In the genomic region with DNA sequence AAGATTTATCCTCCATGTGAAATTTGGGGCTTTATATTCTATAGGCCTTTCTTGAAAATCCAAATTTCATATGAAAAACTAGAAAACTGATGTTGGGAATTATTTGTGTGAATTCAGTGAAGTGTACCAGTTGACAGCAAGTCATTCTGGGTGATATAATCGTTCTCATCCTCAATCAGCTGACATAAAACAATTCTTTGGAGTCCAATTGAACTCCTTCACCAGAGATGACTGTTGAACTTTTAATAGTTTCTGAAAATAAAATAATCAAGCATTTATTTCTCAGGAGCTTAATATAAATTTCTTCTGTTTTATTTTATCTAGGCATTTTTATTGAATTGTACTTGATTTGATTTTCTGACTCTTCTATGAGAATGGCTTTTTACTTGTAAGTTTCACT, we compare ENCODE assay signal across 34 cellular contexts.
"Had no signal": no experiment of that assay in that cellular context is flagged by ENCODE, and none has a peak within 500 bp of the region (broad histone marks: within the 10 kb centered on the region; RNA-seq: fewer than 3 reads in every experiment).

No MANE protein-coding gene starts in this region.

- H3K4me1 Mint-ChIP-seq: activated CD4-positive, alpha-beta T cell treated with anti-CD3 and anti-CD28 coated beads for 36 hours; activated CD4-positive, alpha-beta T cell treated with anti-CD3 and anti-CD28 coated beads, Interleukin-2, amount 10 ng/mL, durations not matched to agents 24 days and 14 days; activated CD8-positive, alpha-beta memory T cell treated with anti-CD3 and anti-CD28 coated beads, Interleukin-2, amount 10 ng/mL, durations not matched to agents 7 days and 5 days; activated naive CD4-positive, alpha-beta T cell treated with anti-CD3 and anti-CD28 coated beads, Interleukin-2, amount 50 U/mL, for 24 hours; activated naive CD8-positive, alpha-beta T cell treated with anti-CD3 and anti-CD28 coated beads for 36 hours; activated naive CD8-positive, alpha-beta T cell treated with anti-CD3 and anti-CD28 coated beads, Interleukin-2, amount 50 U/mL, for 24 hours; endodermal cell; T-helper 17 cell had no signal

- H3K27me3 ChIP-seq: adrenal gland, body of pancreas, breast epithelium, cardiac muscle cell, colonic mucosa had no signal

- H3K36me3 Mint-ChIP-seq: activated CD4-positive, alpha-beta memory T cell treated with anti-CD3 and anti-CD28 coated beads for 36 hours; activated CD8-positive, alpha-beta memory T cell treated with anti-CD3 and anti-CD28 coated beads, Interleukin-2, amount 10 ng/mL, durations not matched to agents 7 days and 5 days; activated naive CD4-positive, alpha-beta T cell treated with anti-CD3 and anti-CD28 coated beads, Interleukin-2, amount 50 U/mL, for 24 hours; activated naive CD8-positive, alpha-beta T cell treated with anti-CD3 and anti-CD28 coated beads for 36 hours had no signal

- ATAC-seq: activated CD4-positive, alpha-beta T cell treated with anti-CD3 and anti-CD28 coated beads for 36 hours; activated CD8-positive, alpha-beta memory T cell treated with anti-CD3 and anti-CD28 coated beads, Interleukin-2, amount 10 ng/mL, durations not matched to agents 7 days and 5 days; activated CD8-positive, alpha-beta T cell treated with anti-CD3 and anti-CD28 coated beads, Interleukin-2, amount 10 ng/mL, durations not matched to agents 7 days and 5 days; activated naive CD8-positive, alpha-beta T cell treated with anti-CD3 and anti-CD28 coated beads, Interleukin-2, amount 50 U/mL, for 24 hours; body of pancreas; esophagus mucosa; T-helper 17 cell had no signal

- H3K27ac ChIP-seq: adrenal gland, body of pancreas, breast epithelium, cardiac muscle cell, colonic mucosa had no signal

- H3K9me3 ChIP-seq: adrenal gland, body of pancreas, breast epithelium, colonic mucosa had no signal

- H3K4me3 ChIP-seq: adrenal gland, body of pancreas, breast epithelium, cardiac muscle cell, colonic mucosa had no signal

- H3K4me1 ChIP-seq: body of pancreas, breast epithelium, colonic mucosa had no signal

- H3K27ac Mint-ChIP-seq: activated CD4-positive, alpha-beta memory T cell treated with anti-CD3 and anti-CD28 coated beads for 36 hours; activated CD4-positive, alpha-beta T cell treated with anti-CD3 and anti-CD28 coated beads for 36 hours; activated CD4-positive, alpha-beta T cell treated with anti-CD3 and anti-CD28 coated beads, Interleukin-2, amount 10 ng/mL, durations not matched to agents 24 days and 14 days; activated CD8-positive, alpha-beta memory T cell treated with anti-CD3 and anti-CD28 coated beads, Interleukin-2, amount 10 ng/mL, durations not matched to agents 7 days and 5 days; activated CD8-positive, alpha-beta T cell treated with anti-CD3 and anti-CD28 coated beads, Interleukin-2, amount 10 ng/mL, durations not matched to agents 7 days and 5 days; activated naive CD4-positive, alpha-beta T cell treated with anti-CD3 and anti-CD28 coated beads for 36 hours; activated naive CD4-positive, alpha-beta T cell treated with anti-CD3 and anti-CD28 coated beads, Interleukin-2, amount 50 U/mL, for 24 hours; activated naive CD8-positive, alpha-beta T cell treated with anti-CD3 and anti-CD28 coated beads for 36 hours; activated naive CD8-positive, alpha-beta T cell treated with anti-CD3 and anti-CD28 coated beads, Interleukin-2, amount 50 U/mL, for 24 hours; activated T-helper 1 cell treated with anti-CD3 and anti-CD28 coated beads, Interleukin-12 subunit alpha, Interleukin-12 subunit beta, Interleukin-2, Interleukin-4 antibody, amounts not matched to agents 30 ng/mL and 10 ng/mL and 1 ng/mL, durations not matched to agents 14 hours and 24 hours and 36 hours; activated T-helper 2 cell treated with anti-CD3 and anti-CD28 coated beads, Interferon-gamma antibody, Interleukin-2, Interleukin-4, amounts not matched to agents 10 μg/mL and 5 μg/mL and 100 μg/mL, durations not matched to agents 14 hours and 24 hours and 36 hours; endodermal cell; T-helper 17 cell; T-helper 2 cell treated with Interferon-gamma antibody and Interleukin-4, amounts not matched to agents 5 μg/mL and 100 μg/mL, for 36 hours had no signal

- H3K9me3 Mint-ChIP-seq: activated CD4-positive, alpha-beta memory T cell treated with anti-CD3 and anti-CD28 coated beads for 36 hours; activated CD4-positive, alpha-beta T cell treated with anti-CD3 and anti-CD28 coated beads, Interleukin-2, amount 10 ng/mL, durations not matched to agents 24 days and 14 days; activated naive CD4-positive, alpha-beta T cell treated with anti-CD3 and anti-CD28 coated beads for 36 hours; activated naive CD4-positive, alpha-beta T cell treated with anti-CD3 and anti-CD28 coated beads, Interleukin-2, amount 50 U/mL, for 24 hours; activated naive CD8-positive, alpha-beta T cell treated with anti-CD3 and anti-CD28 coated beads for 36 hours; activated naive CD8-positive, alpha-beta T cell treated with anti-CD3 and anti-CD28 coated beads, Interleukin-2, amount 50 U/mL, for 24 hours; activated T-helper 1 cell treated with anti-CD3 and anti-CD28 coated beads, Interleukin-12 subunit alpha, Interleukin-12 subunit beta, Interleukin-2, Interleukin-4 antibody, amounts not matched to agents 30 ng/mL and 10 ng/mL and 1 ng/mL, durations not matched to agents 14 hours and 24 hours and 36 hours; activated T-helper 2 cell treated with anti-CD3 and anti-CD28 coated beads, Interferon-gamma antibody, Interleukin-2, Interleukin-4, amounts not matched to agents 10 μg/mL and 5 μg/mL and 100 μg/mL, durations not matched to agents 14 hours and 24 hours and 36 hours; endodermal cell; T-helper 2 cell treated with Interferon-gamma antibody and Interleukin-4, amounts not matched to agents 5 μg/mL and 100 μg/mL, for 36 hours had no signal

- H3K27me3 Mint-ChIP-seq: activated CD4-positive, alpha-beta memory T cell treated with anti-CD3 and anti-CD28 coated beads for 36 hours; activated CD4-positive, alpha-beta T cell treated with anti-CD3 and anti-CD28 coated beads for 36 hours; activated CD4-positive, alpha-beta T cell treated with anti-CD3 and anti-CD28 coated beads, Interleukin-2, amount 10 ng/mL, durations not matched to agents 24 days and 14 days; activated CD8-positive, alpha-beta memory T cell treated with anti-CD3 and anti-CD28 coated beads, Interleukin-2, amount 10 ng/mL, durations not matched to agents 7 days and 5 days; activated naive CD4-positive, alpha-beta T cell treated with anti-CD3 and anti-CD28 coated beads, Interleukin-2, amount 50 U/mL, for 24 hours; activated naive CD8-positive, alpha-beta T cell treated with anti-CD3 and anti-CD28 coated beads for 36 hours; activated naive CD8-positive, alpha-beta T cell treated with anti-CD3 and anti-CD28 coated beads, Interleukin-2, amount 50 U/mL, for 24 hours; T-helper 17 cell had no signal

- H3K4me3 Mint-ChIP-seq: activated CD4-positive, alpha-beta memory T cell treated with anti-CD3 and anti-CD28 coated beads for 36 hours; activated CD4-positive, alpha-beta T cell treated with anti-CD3 and anti-CD28 coated beads for 36 hours; activated CD4-positive, alpha-beta T cell treated with anti-CD3 and anti-CD28 coated beads, Interleukin-2, amount 10 ng/mL, durations not matched to agents 24 days and 14 days; activated CD8-positive, alpha-beta memory T cell treated with anti-CD3 and anti-CD28 coated beads, Interleukin-2, amount 10 ng/mL, durations not matched to agents 7 days and 5 days; activated CD8-positive, alpha-beta T cell treated with anti-CD3 and anti-CD28 coated beads, Interleukin-2, amount 10 ng/mL, durations not matched to agents 7 days and 5 days; activated naive CD4-positive, alpha-beta T cell treated with anti-CD3 and anti-CD28 coated beads for 36 hours; activated naive CD4-positive, alpha-beta T cell treated with anti-CD3 and anti-CD28 coated beads, Interleukin-2, amount 50 U/mL, for 24 hours; activated naive CD8-positive, alpha-beta T cell treated with anti-CD3 and anti-CD28 coated beads for 36 hours; activated naive CD8-positive, alpha-beta T cell treated with anti-CD3 and anti-CD28 coated beads, Interleukin-2, amount 50 U/mL, for 24 hours; activated T-helper 1 cell treated with anti-CD3 and anti-CD28 coated beads, Interleukin-12 subunit alpha, Interleukin-12 subunit beta, Interleukin-2, Interleukin-4 antibody, amounts not matched to agents 30 ng/mL and 10 ng/mL and 1 ng/mL, durations not matched to agents 14 hours and 24 hours and 36 hours; endodermal cell; T-helper 17 cell; T-helper 2 cell treated with Interferon-gamma antibody and Interleukin-4, amounts not matched to agents 5 μg/mL and 100 μg/mL, for 36 hours had no signal

- H3K36me3 ChIP-seq: adrenal gland, breast epithelium, cardiac muscle cell, colonic mucosa, WERI-Rb-1 had no signal

- DNase-seq: activated CD4-positive, alpha-beta memory T cell treated with anti-CD3 and anti-CD28 coated beads for 36 hours; activated CD4-positive, alpha-beta T cell treated with anti-CD3 and anti-CD28 coated beads for 36 hours; activated CD4-positive, alpha-beta T cell treated with anti-CD3 and anti-CD28 coated beads, Interleukin-2, amount 10 ng/mL, durations not matched to agents 24 days and 14 days; activated CD4-positive, CD25-positive, alpha-beta regulatory T cell; activated CD4-positive, CD25-positive, alpha-beta regulatory T cell treated with anti-CD3 and anti-CD28 coated beads, Interleukin-2, amount 50 U/mL, for 72 hours; activated CD8-positive, alpha-beta memory T cell treated with anti-CD3 and anti-CD28 coated beads, Interleukin-2, amount 10 ng/mL, durations not matched to agents 7 days and 5 days; activated CD8-positive, alpha-beta memory T cell treated with anti-CD3 and anti-CD28 coated beads, Interleukin-2, amount 50 U/mL, for 4 hours; activated CD8-positive, alpha-beta T cell treated with anti-CD3 and anti-CD28 coated beads, Interleukin-2, amount 10 ng/mL, durations not matched to agents 7 days and 5 days; activated effector memory CD4-positive, alpha-beta T cell treated with anti-CD3 and anti-CD28 coated beads, Interleukin-2, amount 50 U/mL, for 16 hours; activated naive CD4-positive, alpha-beta T cell treated with anti-CD3 and anti-CD28 coated beads for 36 hours; activated naive CD8-positive, alpha-beta T cell treated with anti-CD3 and anti-CD28 coated beads for 36 hours; activated naive CD8-positive, alpha-beta T cell treated with anti-CD3 and anti-CD28 coated beads, Interleukin-2, amount 50 U/mL, for 24 hours; activated T-cell treated with anti-CD3 and anti-CD28 coated beads, Interleukin-2, amount 50 U/mL, for 1 hour; activated T-cell treated with anti-CD3 and anti-CD28 coated beads, Interleukin-2, amount 50 U/mL, for 48 hours; adrenal gland; amygdala; aorta; body of pancreas; central memory CD4-positive, alpha-beta T cell; cerebellar nuclear complex; colonic mucosa; effector memory CD4-positive, alpha-beta T cell; endodermal cell; T-helper 1 cell; T-helper 17 cell; T1000; WERI-Rb-1 had no signal
